In the genomic region with DNA sequence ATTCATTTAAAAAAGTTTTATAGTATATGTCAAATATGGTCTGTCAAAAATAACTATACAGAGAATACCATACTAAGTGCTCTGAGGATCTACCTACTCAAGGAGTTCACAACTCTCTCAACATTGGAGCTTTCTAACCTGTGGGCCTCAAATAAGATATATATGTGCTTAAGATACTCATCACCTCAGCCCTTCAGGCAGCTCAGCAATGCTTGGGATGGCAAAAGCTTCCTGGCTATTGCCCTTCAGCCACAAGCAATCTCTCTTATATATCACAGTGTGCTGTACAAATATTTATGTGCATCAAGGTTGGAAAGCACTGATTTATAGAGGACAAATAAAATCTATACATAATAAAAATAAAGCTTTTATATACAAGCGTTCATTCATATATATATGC, we compare ENCODE assay signal across 27 cellular contexts.
"Had no signal": no experiment of that assay in that cellular context is flagged by ENCODE, and none has a peak within 500 bp of the region (broad histone marks: within the 10 kb centered on the region; RNA-seq: fewer than 3 reads in every experiment).

No MANE protein-coding gene starts in this region.

- H3K27me3 ChIP-seq: stomach, suprapubic skin, testis, thyroid gland, tibial artery, tibial nerve, transverse colon, upper lobe of left lung, upper lobe of right lung, uterus, vagina had no signal

- DNase-seq: stimulated activated CD4-positive, alpha-beta T cell treated with anti-CD3 and anti-CD28 coated beads, Interleukin-2, amount 100 ng/mL, for 48 hours; stimulated activated CD4-positive, alpha-beta T cell treated with anti-CD3 and anti-CD28 coated beads, Interleukin-4, amount 100 ng/mL, for 1 hour; stimulated activated CD4-positive, alpha-beta T cell treated with anti-CD3 and anti-CD28 coated beads, Interleukin-4, amount 100 ng/mL, for 24 hours; stimulated activated CD4-positive, alpha-beta T cell treated with anti-CD3 and anti-CD28 coated beads, Interleukin-4, amount 100 ng/mL, for 4 hours; stimulated activated CD8-positive, alpha-beta memory T cell treated with anti-CD3 and anti-CD28 coated beads, Interleukin-4, amount 100 ng/mL, for 48 hours; stimulated activated naive B cell treated with anti-CD40 and anti-IgM and Interleukin-4, amounts not matched to agents 10 μg/mL and 1 μg/mL and 100 μg/mL, for 72 hours; stimulated activated naive CD4-positive, alpha-beta T cell; stimulated activated naive CD4-positive, alpha-beta T cell treated with Interleukin-2 at 50 U/mL for 16 hours; stimulated activated naive CD8-positive, alpha-beta T cell treated with anti-CD3 and anti-CD28 coated beads, Interleukin-15, amount 100 ng/mL, for 72 hours; stimulated activated naive CD8-positive, alpha-beta T cell treated with anti-CD3 and anti-CD28 coated beads, Interleukin-15, Interleukin-2, amounts not matched to agents 100 U/mL and 50 U/mL, for 24 hours; stomach; substantia nigra; testis; thyroid gland; tibial artery; transverse colon; upper lobe of left lung; upper lobe of right lung; uterus had no signal

- H3K27me3 Mint-ChIP-seq: stimulated activated memory B cell treated with anti-CD40 and anti-IgM and Interleukin-4, amounts not matched to agents 10 μg/mL and 1 μg/mL and 100 μg/mL, for 72 hours; stimulated activated naive B cell treated with anti-CD40 and anti-IgM and Interleukin-4, amounts not matched to agents 10 μg/mL and 1 μg/mL and 100 μg/mL, for 72 hours; stimulated activated naive CD8-positive, alpha-beta T cell treated with anti-CD3 and anti-CD28 coated beads, Interleukin-15, amount 100 ng/mL, for 72 hours; stimulated activated naive CD8-positive, alpha-beta T cell treated with anti-CD3 and anti-CD28 coated beads, Interleukin-15, Interleukin-2, amounts not matched to agents 100 ng/mL and 50 ng/mL, for 24 hours; type B pancreatic cell had no signal

- H3K27ac Mint-ChIP-seq: stimulated activated effector memory CD8-positive, alpha-beta T cell treated with anti-CD3 and anti-CD28 coated beads, Interleukin-12 subunit alpha, Interleukin-12 subunit beta, amount 100 ng/mL, for 72 hours; stimulated activated memory B cell treated with anti-CD40 and anti-IgM and Interleukin-4, amounts not matched to agents 10 μg/mL and 1 μg/mL and 100 μg/mL, for 72 hours; stimulated activated naive B cell treated with anti-CD40 and anti-IgM and Interleukin-4, amounts not matched to agents 10 μg/mL and 1 μg/mL and 100 μg/mL, for 72 hours; stimulated activated naive CD8-positive, alpha-beta T cell treated with anti-CD3 and anti-CD28 coated beads, Interleukin-15, amount 100 ng/mL, for 72 hours; stimulated activated naive CD8-positive, alpha-beta T cell treated with anti-CD3 and anti-CD28 coated beads, Interleukin-15, Interleukin-2, amounts not matched to agents 100 ng/mL and 50 ng/mL, for 24 hours; type B pancreatic cell had no signal

- H3K9me3 Mint-ChIP-seq: stimulated activated effector memory CD8-positive, alpha-beta T cell treated with anti-CD3 and anti-CD28 coated beads, Interleukin-12 subunit alpha, Interleukin-12 subunit beta, amount 100 ng/mL, for 72 hours; stimulated activated memory B cell treated with anti-CD40 and anti-IgM and Interleukin-4, amounts not matched to agents 10 μg/mL and 1 μg/mL and 100 μg/mL, for 72 hours; stimulated activated naive B cell treated with anti-CD40 and anti-IgM and Interleukin-4, amounts not matched to agents 10 μg/mL and 1 μg/mL and 100 μg/mL, for 72 hours; stimulated activated naive CD8-positive, alpha-beta T cell treated with anti-CD3 and anti-CD28 coated beads, Interleukin-15, amount 100 ng/mL, for 72 hours; stimulated activated naive CD8-positive, alpha-beta T cell treated with anti-CD3 and anti-CD28 coated beads, Interleukin-15, Interleukin-2, amounts not matched to agents 100 ng/mL and 50 ng/mL, for 24 hours; type B pancreatic cell had no signal

- H3K4me3 Mint-ChIP-seq: stimulated activated effector memory CD8-positive, alpha-beta T cell treated with anti-CD3 and anti-CD28 coated beads, Interleukin-12 subunit alpha, Interleukin-12 subunit beta, amount 100 ng/mL, for 72 hours; stimulated activated memory B cell treated with anti-CD40 and anti-IgM and Interleukin-4, amounts not matched to agents 10 μg/mL and 1 μg/mL and 100 μg/mL, for 72 hours; stimulated activated naive B cell treated with anti-CD40 and anti-IgM and Interleukin-4, amounts not matched to agents 10 μg/mL and 1 μg/mL and 100 μg/mL, for 72 hours; stimulated activated naive CD8-positive, alpha-beta T cell treated with anti-CD3 and anti-CD28 coated beads, Interleukin-15, amount 100 ng/mL, for 72 hours; stimulated activated naive CD8-positive, alpha-beta T cell treated with anti-CD3 and anti-CD28 coated beads, Interleukin-15, Interleukin-2, amounts not matched to agents 100 ng/mL and 50 ng/mL, for 24 hours; type B pancreatic cell had no signal

- H3K9me3 ChIP-seq: stomach, suprapubic skin, testis, thoracic aorta, thyroid gland, tibial artery, tibial nerve, transverse colon, upper lobe of left lung, upper lobe of right lung, uterus, vagina had no signal

- H3K4me1 ChIP-seq: suprapubic skin, testis, thyroid gland, tibial artery, upper lobe of left lung, upper lobe of right lung, uterus, vagina had no signal

- H3K36me3 ChIP-seq: thyroid gland, uterus had no signal

- H3K4me1 Mint-ChIP-seq: stimulated activated effector memory CD8-positive, alpha-beta T cell treated with anti-CD3 and anti-CD28 coated beads, Interleukin-12 subunit alpha, Interleukin-12 subunit beta, amount 100 ng/mL, for 72 hours; stimulated activated memory B cell treated with anti-CD40 and anti-IgM and Interleukin-4, amounts not matched to agents 10 μg/mL and 1 μg/mL and 100 μg/mL, for 72 hours; stimulated activated naive B cell treated with anti-CD40 and anti-IgM and Interleukin-4, amounts not matched to agents 10 μg/mL and 1 μg/mL and 100 μg/mL, for 72 hours; stimulated activated naive CD8-positive, alpha-beta T cell treated with anti-CD3 and anti-CD28 coated beads, Interleukin-15, amount 100 ng/mL, for 72 hours had no signal

- H3K4me3 ChIP-seq: stomach, suprapubic skin, testis, thoracic aorta, thyroid gland, tibial artery, tibial nerve, transverse colon, upper lobe of left lung, upper lobe of right lung, uterus, vagina had no signal

- H3K27ac ChIP-seq: stomach, suprapubic skin, testis, thoracic aorta, thyroid gland, tibial artery, tibial nerve, transverse colon, upper lobe of left lung, upper lobe of right lung, uterus, vagina had no signal
